ENCODE assay signal across 28 cellular contexts in the genomic region with DNA sequence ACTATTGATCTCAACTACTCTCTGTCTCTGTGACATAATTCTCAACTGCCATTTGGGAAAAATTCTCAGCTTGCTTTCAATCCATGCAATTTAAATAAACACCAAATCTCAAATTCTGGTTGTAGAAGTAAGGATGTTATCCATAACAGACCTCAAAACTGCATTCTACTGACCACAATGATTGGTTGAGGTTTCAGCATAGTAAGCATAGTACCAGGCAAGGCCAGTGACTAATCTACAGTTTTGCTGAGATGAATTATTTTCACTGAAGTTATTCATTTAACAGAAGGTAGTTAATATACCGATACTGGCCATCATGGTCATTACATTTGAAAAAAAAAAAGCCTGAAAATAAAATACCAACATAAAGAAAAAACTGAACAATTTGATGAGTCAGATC.
"Had no signal": no experiment of that assay in that cellular context is flagged by ENCODE, and none has a peak within 500 bp of the region (broad histone marks: within the 10 kb centered on the region; RNA-seq: fewer than 3 reads in every experiment).

No MANE protein-coding gene starts in this region.

- H3K36me3 Mint-ChIP-seq: activated naive CD4-positive, alpha-beta T cell treated with anti-CD3 and anti-CD28 coated beads, Interleukin-2, amount 50 U/mL, for 24 hours had no signal

- H3K27me3 ChIP-seq: ascending aorta, SJCRH30 had no signal

- H3K4me1 Mint-ChIP-seq: activated CD4-positive, alpha-beta T cell treated with anti-CD3 and anti-CD28 coated beads for 36 hours; activated naive CD4-positive, alpha-beta T cell treated with anti-CD3 and anti-CD28 coated beads, Interleukin-2, amount 50 U/mL, for 24 hours had no signal

- H3K27ac Mint-ChIP-seq: activated CD4-positive, alpha-beta T cell treated with anti-CD3 and anti-CD28 coated beads for 36 hours; activated CD8-positive, alpha-beta T cell treated with anti-CD3 and anti-CD28 coated beads for 36 hours; activated naive CD4-positive, alpha-beta T cell treated with anti-CD3 and anti-CD28 coated beads, Interleukin-2, amount 50 U/mL, for 24 hours; activated T-cell treated with anti-CD3 and anti-CD28 coated beads, Interleukin-2, amount 50 U/mL, for 72 hours had no signal

- H3K27ac ChIP-seq: ascending aorta, RWPE1, SJCRH30, WERI-Rb-1 had no signal

- ATAC-seq: activated CD4-positive, alpha-beta T cell treated with anti-CD3 and anti-CD28 coated beads for 36 hours; activated CD8-positive, alpha-beta T cell treated with anti-CD3 and anti-CD28 coated beads for 36 hours; activated T-cell treated with anti-CD3 and anti-CD28 coated beads, Interleukin-2, amount 50 U/mL, for 72 hours; K562; Panc1 had no signal

- H3K4me3 ChIP-seq: ascending aorta, K562, SJCRH30 had no signal

- H3K4me1 ChIP-seq: ascending aorta, SJCRH30 had no signal

- H3K27me3 Mint-ChIP-seq: activated CD4-positive, alpha-beta T cell treated with anti-CD3 and anti-CD28 coated beads for 36 hours; activated CD8-positive, alpha-beta T cell treated with anti-CD3 and anti-CD28 coated beads for 36 hours; activated naive CD4-positive, alpha-beta T cell treated with anti-CD3 and anti-CD28 coated beads, Interleukin-2, amount 50 U/mL, for 24 hours had no signal

- DNase-seq: activated CD4-positive, alpha-beta T cell treated with anti-CD3 and anti-CD28 coated beads for 36 hours; activated CD4-positive, alpha-beta T cell treated with anti-CD3 and anti-CD28 coated beads, Interleukin-2, amount 50 U/mL, for 1 hour; activated CD8-positive, alpha-beta memory T cell treated with anti-CD3 and anti-CD28 coated beads, Interleukin-2, amount 50 U/mL, for 4 hours; activated CD8-positive, alpha-beta T cell treated with anti-CD3 and anti-CD28 coated beads for 36 hours; activated T-cell treated with anti-CD3 and anti-CD28 coated beads, Interleukin-2, amount 50 U/mL, for 72 hours; amniotic stem cell; central memory CD4-positive, alpha-beta T cell; Kasumi-1; NCI-H1048; NCI-H1417; NCI-H1694; NCI-H2029; NCI-H2107; NCI-H2171 treated with DMSO at 0.1 percent for 48 hours; NCI-H226; NCI-H526; NCI-H774; Right ventricle myocardium superior; SJCRH30; SK-N-SH; T-helper 1 cell; WERI-Rb-1 had no signal

- H3K4me3 Mint-ChIP-seq: activated CD4-positive, alpha-beta T cell treated with anti-CD3 and anti-CD28 coated beads for 36 hours; activated CD8-positive, alpha-beta T cell treated with anti-CD3 and anti-CD28 coated beads for 36 hours; activated naive CD4-positive, alpha-beta T cell treated with anti-CD3 and anti-CD28 coated beads, Interleukin-2, amount 50 U/mL, for 24 hours; activated T-cell treated with anti-CD3 and anti-CD28 coated beads, Interleukin-2, amount 50 U/mL, for 72 hours had no signal

- FAIRE-seq: bronchial epithelial cell, K562 had no signal

- H3K9me3 ChIP-seq: ascending aorta, SJCRH30, SK-N-SH had no signal

- H3K36me3 ChIP-seq: ascending aorta, SJCRH30, WERI-Rb-1 had no signal
